Comparison of ENCODE assay signal across 22 cellular contexts in the genomic region with DNA sequence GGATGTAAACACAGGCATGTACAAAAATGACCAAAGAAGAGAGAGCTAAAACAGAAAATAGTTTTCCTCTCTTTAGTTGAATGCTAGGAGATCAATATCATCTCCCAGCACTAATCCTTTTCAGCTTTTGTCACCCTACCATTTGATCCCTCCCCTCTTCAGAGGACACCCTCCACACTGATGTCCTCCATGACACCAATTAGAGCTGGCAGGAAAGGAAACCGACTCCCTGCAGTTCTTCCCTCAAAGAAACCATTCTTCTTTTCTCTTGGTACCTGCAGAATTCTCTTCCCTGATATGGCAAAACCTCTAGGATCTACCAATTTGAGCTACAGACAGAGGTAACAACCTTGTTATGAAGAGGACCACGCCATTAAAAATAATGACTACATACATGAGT.
"Had no signal": no experiment of that assay in that cellular context is flagged by ENCODE, and none has a peak within 500 bp of the region (broad histone marks: within the 10 kb centered on the region; RNA-seq: fewer than 3 reads in every experiment).

No MANE protein-coding gene starts in this region.

- DNase-seq: cortex of kidney; dorsolateral prefrontal cortex; effector CD8-positive, alpha-beta T cell; foreskin melanocyte; heart left ventricle; hippocampal formation; immature natural killer cell; left ventricle myocardium inferior; mesenchymal stem cell; naive B cell; psoas muscle; retina; right lobe of liver; stimulated activated CD4-positive, alpha-beta T cell treated with anti-CD3 and anti-CD28 coated beads, Interleukin-4, amount 100 ng/mL, for 1 hour; stimulated activated CD8-positive, alpha-beta memory T cell treated with anti-CD3 and anti-CD28 coated beads, Interleukin-4, amount 100 ng/mL, for 48 hours; stimulated activated naive CD8-positive, alpha-beta T cell treated with anti-CD3 and anti-CD28 coated beads, Interleukin-15, Interleukin-2, amounts not matched to agents 100 U/mL and 50 U/mL, for 24 hours; testis; transverse colon had no signal

- H3K4me3 Mint-ChIP-seq: immature natural killer cell; naive B cell; nephron; stimulated activated effector memory CD8-positive, alpha-beta T cell treated with anti-CD3 and anti-CD28 coated beads, Interleukin-12 subunit alpha, Interleukin-12 subunit beta, amount 100 ng/mL, for 72 hours had no signal

- H3K9me3 ChIP-seq: heart left ventricle, left ventricle myocardium inferior, neutrophil, psoas muscle, right lobe of liver, testis, transverse colon had no signal

- H3K27me3 ChIP-seq: right lobe of liver, testis had no signal

- H3K36me3 ChIP-seq: heart left ventricle, left ventricle myocardium inferior, neutrophil, right lobe of liver, transverse colon had no signal

- ATAC-seq: heart left ventricle; psoas muscle; right lobe of liver; stimulated activated effector memory CD8-positive, alpha-beta T cell treated with anti-CD3 and anti-CD28 coated beads, Interleukin-12 subunit alpha, Interleukin-12 subunit beta, amount 100 ng/mL, for 72 hours; stimulated activated naive CD8-positive, alpha-beta T cell treated with anti-CD3 and anti-CD28 coated beads, Interleukin-15, Interleukin-2, amounts not matched to agents 100 U/mL and 50 U/mL, for 24 hours had no signal

- H3K4me1 ChIP-seq: psoas muscle, testis had no signal

- H3K27ac ChIP-seq: heart left ventricle, left ventricle myocardium inferior, neutrophil, psoas muscle, right lobe of liver, testis, transverse colon had no signal

- H3K27ac Mint-ChIP-seq: immature natural killer cell; nephron; stimulated activated effector memory CD8-positive, alpha-beta T cell treated with anti-CD3 and anti-CD28 coated beads, Interleukin-12 subunit alpha, Interleukin-12 subunit beta, amount 100 ng/mL, for 72 hours had no signal

- H3K4me3 ChIP-seq: heart left ventricle, left ventricle myocardium inferior, lung, psoas muscle, right lobe of liver, testis, transverse colon had no signal

- H3K9me3 Mint-ChIP-seq: naive B cell; nephron; stimulated activated effector memory CD8-positive, alpha-beta T cell treated with anti-CD3 and anti-CD28 coated beads, Interleukin-12 subunit alpha, Interleukin-12 subunit beta, amount 100 ng/mL, for 72 hours had no signal

- H3K4me1 Mint-ChIP-seq: stimulated activated effector memory CD8-positive, alpha-beta T cell treated with anti-CD3 and anti-CD28 coated beads, Interleukin-12 subunit alpha, Interleukin-12 subunit beta, amount 100 ng/mL, for 72 hours had no signal

- H3K36me3 Mint-ChIP-seq: immature natural killer cell; naive B cell; stimulated activated effector memory CD8-positive, alpha-beta T cell treated with anti-CD3 and anti-CD28 coated beads, Interleukin-12 subunit alpha, Interleukin-12 subunit beta, amount 100 ng/mL, for 72 hours had no signal
